Comparison of ENCODE assay signal across 8 cellular contexts in genomic region chr17:77375526-77375916, GRCh38.
DNase-seq lines count a peak whose midpoint lies in the region; ATAC-seq and TF ChIP-seq lines count a peak whose summit lies in the region.

No MANE protein-coding gene starts in this region.

- peak; percentile 49 for DNase-seq in activated CD8-positive, alpha-beta memory T cell treated with anti-CD3 and anti-CD28 coated beads, Interleukin-2, amount 10 ng/mL, durations not matched to agents 7 days and 5 days
- no peak for DNase-seq in activated CD8-positive, alpha-beta memory T cell treated with anti-CD3 and anti-CD28 coated beads for 24 hours
- DNase-seq in ascending aorta (ENCODE audit: low spot score in 2 of 2) (no peak), medulla oblongata (ENCODE audit: extremely low spot score) (peak; percentile 29), thoracic aorta (ENCODE audit: low spot score) (no peak), COLO668 (lab: John Stamatoyannopoulos, UW; ENCODE audit: unreplicated experiment) (no peak)
- DNase-seq in activated effector memory CD4-positive, alpha-beta T cell treated with anti-CD3 and anti-CD28 coated beads, Interleukin-2, amount 50 U/mL, for 16 hours = no peak

- no peaks in the 10 kb centered on the region for H3K27me3 Mint-ChIP-seq in activated CD8-positive, alpha-beta memory T cell treated with anti-CD3 and anti-CD28 coated beads, Interleukin-2, amount 10 ng/mL, durations not matched to agents 7 days and 5 days

- no peak for TF ChIP-seq CTCF in ascending aorta (IDR thresholded peaks at IDR 0.05)
- TF ChIP-seq CTCF in thoracic aorta (IDR thresholded peaks at IDR 0.05) = no peak

- H3K9me3 Mint-ChIP-seq in activated CD8-positive, alpha-beta memory T cell treated with anti-CD3 and anti-CD28 coated beads, Interleukin-2, amount 10 ng/mL, durations not matched to agents 7 days and 5 days (ENCODE audit: low read depth) = no peaks in the 10 kb centered on the region

- CTCF ChIA-PET in activated CD8-positive, alpha-beta memory T cell treated with anti-CD3 and anti-CD28 coated beads, Interleukin-2, amount 10 ng/mL, durations not matched to agents 7 days and 5 days (lab: Charles Lee) = interaction anchor here (0.6 to 4.6 kb wide), 12 partner anchors 14 to 119 kb away, joined by 3 to 52 read pairs (median 6); no protein-coding TSS in a partner anchor

- intact Hi-C loops in ascending aorta (cut with DNase I) = loop anchor here (2.0 to 5.0 kb wide), 2 partner anchors 33 to 102 kb away; no protein-coding TSS in a partner anchor

- peaks cover 62% of the 10 kb centered on the region for H3K4me1 Mint-ChIP-seq in activated CD8-positive, alpha-beta memory T cell treated with anti-CD3 and anti-CD28 coated beads, Interleukin-2, amount 10 ng/mL, durations not matched to agents 7 days and 5 days

- peaks cover 54 to 78% of the 10 kb centered on the region in 2 donors for H3K4me1 ChIP-seq in ascending aorta
- peaks cover 64 to 82% of the 10 kb centered on the region in 2 donors for H3K4me1 ChIP-seq in thoracic aorta (ENCODE audit: control insufficient read depth in 1 of 2, low read depth in 2 of 2)

- H3K36me3 ChIP-seq in ascending aorta (no peaks in the 10 kb centered on the region), thoracic aorta (no peaks in the 10 kb centered on the region)

- H3K9me3 ChIP-seq in ascending aorta (no peaks in the 10 kb centered on the region), thoracic aorta (no peaks in the 10 kb centered on the region)

- H3K36me3 Mint-ChIP-seq in activated CD8-positive, alpha-beta memory T cell treated with anti-CD3 and anti-CD28 coated beads, Interleukin-2, amount 10 ng/mL, durations not matched to agents 7 days and 5 days = peaks cover 8% of the 10 kb centered on the region

- no peak for ATAC-seq in activated CD8-positive, alpha-beta memory T cell treated with anti-CD3 and anti-CD28 coated beads, Interleukin-2, amount 10 ng/mL, durations not matched to agents 7 days and 5 days
- ATAC-seq in thoracic aorta (ENCODE audit: insufficient number of reproducible peaks, low FRiP score, low read depth) = no peak
- no peak for ATAC-seq in HG03108 (IDR thresholded peaks at IDR 0.05; ENCODE audit: unreplicated experiment)

- H3K4me3 Mint-ChIP-seq in activated CD8-positive, alpha-beta memory T cell treated with anti-CD3 and anti-CD28 coated beads, Interleukin-2, amount 10 ng/mL, durations not matched to agents 7 days and 5 days = peak overlapping the region; percentile 95

- H3K4me3 ChIP-seq in ascending aorta (peak overlapping the region in 1 of 2 donors; percentile 80), thoracic aorta (peak overlapping the region; percentile 91)

- H3K27ac ChIP-seq in ascending aorta (peak overlapping the region; percentile 92), thoracic aorta (peak overlapping the region; percentile 93 to 94)

- H3K27ac Mint-ChIP-seq in activated CD8-positive, alpha-beta memory T cell treated with anti-CD3 and anti-CD28 coated beads, Interleukin-2, amount 10 ng/mL, durations not matched to agents 7 days and 5 days = peak overlapping the region; percentile 96

- H3K27me3 ChIP-seq in ascending aorta (no peaks in the 10 kb centered on the region), thoracic aorta (replicated peaks; ENCODE audit: insufficient read depth) (no peaks in the 10 kb centered on the region)

Comparison
In these comparisons a context has a peak if more than half of its experiments do, and no peak if none do; other contexts are left out.
1. DNase-seq: peak in activated CD8-positive, alpha-beta memory T cell treated with anti-CD3 and anti-CD28 coated beads, Interleukin-2, amount 10 ng/mL, durations not matched to agents 7 days and 5 days (single experiment) and medulla oblongata (single experiment); none in activated CD8-positive, alpha-beta memory T cell treated with anti-CD3 and anti-CD28 coated beads for 24 hours (single experiment), ascending aorta (0 of 2), thoracic aorta (single experiment), activated effector memory CD4-positive, alpha-beta T cell treated with anti-CD3 and anti-CD28 coated beads, Interleukin-2, amount 50 U/mL, for 16 hours (single experiment) and COLO668 (single experiment).